Comparison of ENCODE assay signal across 31 cellular contexts in genomic region chr9:121654497-121655140, GRCh38. TPM values are rescaled to one million over a fixed set of nuclear protein-coding genes. Genes with fewer than 3 reads are reported as not detected.
A peak's percentile ranks its signal among the peaks of the same experiment; 100 is the strongest.
DNase-seq lines count a peak whose midpoint lies in the region; ATAC-seq, FAIRE-seq and TF ChIP-seq lines count a peak whose summit lies in the region.
"Had no signal": no experiment of that assay in that cellular context is flagged by ENCODE, and none has a peak within 500 bp of the region (broad histone marks: within the 10 kb centered on the region; RNA-seq: fewer than 3 reads in every experiment).

No MANE protein-coding gene starts in this region.

- no peak for ATAC-seq in upper lobe of right lung
- ATAC-seq: gastroesophageal sphincter; left lobe of liver; Panc1; psoas muscle; stimulated activated naive B cell treated with anti-CD40 and anti-IgM and Interleukin-4, amounts not matched to agents 10 μg/mL and 1 μg/mL and 100 μg/mL, for 72 hours had no signal

- no peaks in the 10 kb centered on the region for H3K9me3 Mint-ChIP-seq in nephron
- H3K9me3 Mint-ChIP-seq: activated CD4-positive, alpha-beta memory T cell treated with anti-CD3 and anti-CD28 coated beads, Interleukin-2, amount 10 ng/mL, durations not matched to agents 7 days and 5 days; activated naive CD4-positive, alpha-beta T cell treated with anti-CD3 and anti-CD28 coated beads, Interleukin-2, amount 10 ng/mL, durations not matched to agents 7 days and 5 days; stimulated activated naive B cell treated with anti-CD40 and anti-IgM and Interleukin-4, amounts not matched to agents 10 μg/mL and 1 μg/mL and 100 μg/mL, for 72 hours; T-helper 2 cell treated with Interferon-gamma antibody and Interleukin-4, amounts not matched to agents 5 μg/mL and 100 μg/mL, for 36 hours had no signal

- peak overlapping the region; percentile 50 to 76 (median 53) for H3K4me3 Mint-ChIP-seq in nephron
- H3K4me3 Mint-ChIP-seq: activated CD4-positive, alpha-beta memory T cell treated with anti-CD3 and anti-CD28 coated beads, Interleukin-2, amount 10 ng/mL, durations not matched to agents 7 days and 5 days; activated naive CD4-positive, alpha-beta T cell treated with anti-CD3 and anti-CD28 coated beads, Interleukin-2, amount 10 ng/mL, durations not matched to agents 7 days and 5 days; stimulated activated naive B cell treated with anti-CD40 and anti-IgM and Interleukin-4, amounts not matched to agents 10 μg/mL and 1 μg/mL and 100 μg/mL, for 72 hours; T-helper 2 cell treated with Interferon-gamma antibody and Interleukin-4, amounts not matched to agents 5 μg/mL and 100 μg/mL, for 36 hours had no signal

- no peak overlapping the region for H3K27ac ChIP-seq in HEK293 (ENCODE audit: extremely low read depth, low read depth, low read length)
- H3K27ac ChIP-seq in stomach: peak overlapping the region; percentile 3 to 89 (median 65)
- H3K27ac ChIP-seq in upper lobe of right lung: no peak overlapping the region
- H3K27ac ChIP-seq: adrenal gland, BLaER1, HL-60, KMS-11, psoas muscle had no signal

- H3K27ac Mint-ChIP-seq in nephron: peak overlapping the region in 2 of 3 experiments; percentile 12 to 30
- H3K27ac Mint-ChIP-seq: activated CD4-positive, alpha-beta memory T cell treated with anti-CD3 and anti-CD28 coated beads, Interleukin-2, amount 10 ng/mL, durations not matched to agents 7 days and 5 days; activated naive CD4-positive, alpha-beta T cell treated with anti-CD3 and anti-CD28 coated beads, Interleukin-2, amount 10 ng/mL, durations not matched to agents 7 days and 5 days; stimulated activated naive B cell treated with anti-CD40 and anti-IgM and Interleukin-4, amounts not matched to agents 10 μg/mL and 1 μg/mL and 100 μg/mL, for 72 hours; T-helper 2 cell treated with Interferon-gamma antibody and Interleukin-4, amounts not matched to agents 5 μg/mL and 100 μg/mL, for 36 hours had no signal

- no peak overlapping the region for H3K4me3 ChIP-seq in HEK293 (ENCODE audit: low read depth, low read length)
- no peak overlapping the region for H3K4me3 ChIP-seq in bronchial epithelial cell (ENCODE audit: low read depth, low read length)
- H3K4me3 ChIP-seq in stomach: no peak overlapping the region
- H3K4me3 ChIP-seq in upper lobe of right lung: no peak overlapping the region
- H3K4me3 ChIP-seq: adrenal gland, BLaER1, gastroesophageal sphincter, psoas muscle had no signal

- no peak for DNase-seq in bronchial epithelial cell (ENCODE audit: low read depth)
- peak; percentile 65 for DNase-seq in stomach
- DNase-seq in NCI-H526 (lab: John Stamatoyannopoulos, UW): no peak
- no peak for DNase-seq in AML-193 (lab: John Stamatoyannopoulos, UW)
- DNase-seq in upper lobe of right lung: no peak
- DNase-seq: activated CD4-positive, alpha-beta memory T cell treated with anti-CD3 and anti-CD28 coated beads, Interleukin-2, amount 10 ng/mL, durations not matched to agents 7 days and 5 days; activated CD4-positive, alpha-beta T cell treated with anti-CD3 and anti-CD28 coated beads for 1 hour; activated CD8-positive, alpha-beta memory T cell treated with anti-CD3 and anti-CD28 coated beads, Interleukin-2, amount 50 U/mL, for 48 hours; activated naive CD4-positive, alpha-beta T cell treated with anti-CD3 and anti-CD28 coated beads, Interleukin-2, amount 10 ng/mL, durations not matched to agents 7 days and 5 days; adrenal gland; DMS 273 treated with DMSO at 0.1 percent for 48 hours; hippocampal formation; MM.1S; NCI-H1105 treated with DMSO at 0.1 percent for 48 hours; NCI-H1930; NCI-H524 treated with DMSO at 0.1 percent for 48 hours; SIG-M5; stimulated activated naive B cell treated with anti-CD40 and anti-IgM and Interleukin-4, amounts not matched to agents 10 μg/mL and 1 μg/mL and 100 μg/mL, for 72 hours had no signal

- TF ChIP-seq POLR2A in stomach (IDR thresholded peaks at IDR 0.05): no peak

- H3K4me1 ChIP-seq in HEK293 (ENCODE audit: control insufficient read depth, insufficient read depth, low read length): peaks cover 13% of the 10 kb centered on the region
- H3K4me1 ChIP-seq in stomach: peaks cover 71 to 94% (median 86%) of the 10 kb centered on the region in 4 donors
- peaks cover 45% of the 10 kb centered on the region for H3K4me1 ChIP-seq in upper lobe of right lung

- peaks cover 16% of the 10 kb centered on the region for H3K27me3 ChIP-seq in bronchial epithelial cell (ENCODE audit: control insufficient read depth, insufficient read depth, low read length)
- H3K27me3 ChIP-seq in stomach: peaks cover 0 to 47% (median 0%) of the 10 kb centered on the region in 3 donors
- H3K27me3 ChIP-seq in upper lobe of right lung: no peaks in the 10 kb centered on the region
- H3K27me3 ChIP-seq: adrenal gland, gastroesophageal sphincter had no signal

- CTCF ChIA-PET in HEK293 (lab: Yijun Ruan, JAX): interaction anchor here (1.1 to 3.2 kb wide), 2 partner anchors 14 to 22 kb away, joined by 6 to 11 read pairs; no protein-coding TSS in a partner anchor

- 42 to 67% (median 55%) methylated on average over 3 of the region's 3 CpGs for WGBS in stomach, 5 donors

- no peak for TF ChIP-seq EP300 in stomach (IDR thresholded peaks at IDR 0.05)

- intact Hi-C loops in stomach (cut with DNase I; ENCODE audit: low total_unique reads): no loop called here
- intact Hi-C loops in upper lobe of right lung (cut with DNase I): no loop called here

- peaks cover 65% of the 10 kb centered on the region for H3K4me1 Mint-ChIP-seq in nephron

- H3K36me3 Mint-ChIP-seq in nephron (ENCODE audit: low read depth): peaks cover 10% of the 10 kb centered on the region
- H3K36me3 Mint-ChIP-seq: activated naive CD4-positive, alpha-beta T cell treated with anti-CD3 and anti-CD28 coated beads, Interleukin-2, amount 10 ng/mL, durations not matched to agents 7 days and 5 days; stimulated activated naive B cell treated with anti-CD40 and anti-IgM and Interleukin-4, amounts not matched to agents 10 μg/mL and 1 μg/mL and 100 μg/mL, for 72 hours had no signal

- POLR2A ChIA-PET in HEK293 (lab: Yijun Ruan, JAX): no interaction called here

- no peaks in the 10 kb centered on the region for H3K27me3 Mint-ChIP-seq in nephron (ENCODE audit: low read depth)

- TF ChIP-seq CTCF in HEK293 (tag by site-specific recombination; IDR thresholded peaks at IDR 0.05) (no peak), bronchial epithelial cell (IDR thresholded peaks at IDR 0.05; ENCODE audit: insufficient read depth, low read length, severe bottlenecking) (no peak), nephron (IDR thresholded peaks at IDR 0.05; ENCODE audit: unreplicated experiment in 3 of 3) (no peak), stomach (IDR thresholded peaks at IDR 0.05) (no peak), upper lobe of right lung (IDR thresholded peaks at IDR 0.05) (no peak)

- H3K9me3 ChIP-seq in HEK293 (ENCODE audit: control insufficient read depth, insufficient read depth, low read depth, low read length) (no peaks in the 10 kb centered on the region), stomach (no peaks in the 10 kb centered on the region), upper lobe of right lung (no peaks in the 10 kb centered on the region)
- H3K9me3 ChIP-seq: adrenal gland, BLaER1, gastroesophageal sphincter, psoas muscle had no signal

- FAIRE-seq in bronchial epithelial cell (lab: Jason Lieb, UNC): peak; percentile 66
- FAIRE-seq: endothelial cell of umbilical vein, GM12891, urothelium cell line had no signal

- peaks cover 0 to 8% of the 10 kb centered on the region in 2 experiments; a peak in 1 of 3 replicates for H3K36me3 ChIP-seq in HEK293 (ENCODE audit: control insufficient read depth in 2 of 2, insufficient read depth in 1 of 2, low read length in 2 of 2)
- H3K36me3 ChIP-seq in bronchial epithelial cell (ENCODE audit: control insufficient read depth, insufficient read depth, low read length): no peaks in the 10 kb centered on the region
- no peaks in the 10 kb centered on the region for H3K36me3 ChIP-seq in stomach
- no peaks in the 10 kb centered on the region for H3K36me3 ChIP-seq in upper lobe of right lung
- H3K36me3 ChIP-seq: adrenal gland, gastroesophageal sphincter had no signal

TF ChIP-seq in HEK293, 187 proteins besides CTCF, POLR2A, EP300 and RAD21:
- TF ChIP-seq ZIC2 (tag by site-specific recombination; IDR thresholded peaks at IDR 0.05): peak; percentile 31; the same call in 1 of the 2 replicates
- no peak for TF ChIP-seq ZNF639 (tag by site-specific recombination; IDR thresholded peaks at IDR 0.05)
- no peak for TF ChIP-seq KLF17 (tag by site-specific recombination; IDR thresholded peaks at IDR 0.05)
- TF ChIP-seq GLIS1 (tag by site-specific recombination; IDR thresholded peaks at IDR 0.05): peak; percentile 31; the same call in 1 of the 2 replicates

RNA-seq across cellular contexts. Expression of gene DAB2IP, which starts 3.2 kb away (rescaled TPM):
- total RNA-seq in bronchial epithelial cell (8.4 TPM in 2 replicates), stomach (100 to 1,000 TPM in 1 of 5 donors, 10 to 100 TPM in 4; 32.1 to 303 (median 63.6) TPM), upper lobe of right lung (81.6 TPM)
- 10 to 100 TPM; 17.5 to 27.6 (median 25.5) TPM for polyA plus RNA-seq in stomach
- total RNA-seq: activated CD4-positive, alpha-beta memory T cell treated with anti-CD3 and anti-CD28 coated beads, Interleukin-2, amount 10 ng/mL, durations not matched to agents 7 days and 5 days had no signal

Comparison
In these comparisons a context has a peak if more than half of its experiments do, and no peak if none do; other contexts are left out.
1. H3K27ac ChIP-seq: peak in stomach (5 of 5); none in HEK293 (single experiment) and upper lobe of right lung (single experiment).